Comparison of ENCODE assay signal across 18 cellular contexts in genomic region chr2:128423788-128424165, GRCh38.
DNase-seq lines count a peak whose midpoint lies in the region; ATAC-seq and TF ChIP-seq lines count a peak whose summit lies in the region.
"Had no signal": no experiment of that assay in that cellular context is flagged by ENCODE, and none has a peak within 500 bp of the region (broad histone marks: within the 10 kb centered on the region; RNA-seq: fewer than 3 reads in every experiment).

No MANE protein-coding gene starts in this region.

- TF ChIP-seq RAD21 in IMR-90 (IDR thresholded peaks at IDR 0.05; ENCODE audit: low read length): no peak

- ATAC-seq in IMR-90 (ENCODE audit: low read depth): no peak
- ATAC-seq in GM18520 (IDR thresholded peaks at IDR 0.05; ENCODE audit: unreplicated experiment): no peak

- no peak overlapping the region for H3K4me3 ChIP-seq in IMR-90 (ENCODE audit: insufficient read depth, low read depth, low read length)
- no peak overlapping the region for H3K4me3 ChIP-seq in endodermal cell (ENCODE audit: low read length)
- H3K4me3 ChIP-seq in spleen: no peak overlapping the region

- no peak overlapping the region for H4K5ac ChIP-seq in IMR-90 (ENCODE audit: low read depth, low read length)

- dilution Hi-C loops in IMR-90 (cut with HindIII; ENCODE audit: low sequenced_read_pairs, unreplicated experiment): no loop called here

- H3K23ac ChIP-seq in IMR-90 (ENCODE audit: low read depth, low read length): no peak overlapping the region

- TF ChIP-seq CTCF in IMR-90 (conservative IDR thresholded peaks at IDR 0.05; ENCODE audit: low read depth, low read length): no peak
- TF ChIP-seq CTCF in endodermal cell (conservative IDR thresholded peaks at IDR 0.05): no peak
- TF ChIP-seq CTCF in spleen (IDR thresholded peaks at IDR 0.05 in 8 of 11, conservative IDR thresholded peaks at IDR 0.05 in 3 of 11): no peak

- H2BK5ac ChIP-seq in IMR-90 (ENCODE audit: low read depth, low read length, poor library complexity, severe bottlenecking): no peak overlapping the region

- no peak overlapping the region for H3K4me3 Mint-ChIP-seq in endodermal cell

- peak overlapping the region; percentile 35 for H3K4ac ChIP-seq in IMR-90 (ENCODE audit: low read depth, low read length)

- peaks cover 10% of the 10 kb centered on the region for H3K4me1 ChIP-seq in IMR-90 (ENCODE audit: control insufficient read depth, insufficient read depth, low read length)
- H3K4me1 ChIP-seq in endodermal cell (ENCODE audit: control insufficient read depth, insufficient read depth, low read length): peaks cover 12% of the 10 kb centered on the region
- no peaks in the 10 kb centered on the region for H3K4me1 ChIP-seq in spleen

- H3K56ac ChIP-seq in IMR-90 (ENCODE audit: extremely low read depth, insufficient read depth, low read length): no peak overlapping the region

- peak overlapping the region; percentile 18; the same call in 1 of the 2 replicates for H2AK5ac ChIP-seq in IMR-90 (ENCODE audit: low read depth, low read length)

- no TSS peak for BruUV-seq in IMR-90 (replicated peaks; lab: Mats Ljungman, UMichigan)

- DNase-seq in activated CD8-positive, alpha-beta memory T cell treated with anti-CD3 and anti-CD28 coated beads for 24 hours: peak; percentile 21
- no peak for DNase-seq in activated CD8-positive, alpha-beta memory T cell treated with anti-CD3 and anti-CD28 coated beads, Interleukin-2, amount 50 U/mL, for 48 hours
- DNase-seq in IMR-90: no peak
- peak; percentile 27 for DNase-seq in endodermal cell
- peak; percentile 12 for DNase-seq in spleen
- DNase-seq in mesenteric fat pad (ENCODE audit: low spot score): no peak
- no peak for DNase-seq in foreskin melanocyte
- DNase-seq: COR-L47, DMS153, H7, MM.1S, NCI-H1105, NCI-H187, NCI-H446, NCI-H748 treated with DMSO at 0.1 percent for 48 hours, PC-3 had no signal

- H3K9me1 ChIP-seq in IMR-90 (ENCODE audit: insufficient read depth, low read length): peaks cover 8% of the 10 kb centered on the region; the same call in 1 of the 2 replicates

- peak overlapping the region; percentile 37; the same call in 1 of the 2 replicates for H2BK20ac ChIP-seq in IMR-90 (ENCODE audit: low read depth, low read length)

- TF ChIP-seq POLR2A in IMR-90 (IDR thresholded peaks at IDR 0.05; ENCODE audit: low read depth, low read length) (no peak), spleen (IDR thresholded peaks at IDR 0.05) (no peak)

- peaks cover 31% of the 10 kb centered on the region for H3K9me3 Mint-ChIP-seq in endodermal cell

- H2BK15ac ChIP-seq in IMR-90 (ENCODE audit: low read depth, low read length): peak overlapping the region; percentile 59; the same call in 2 of the 3 replicates

- H3K27me3 Mint-ChIP-seq in endodermal cell (ENCODE audit: insufficient read depth): peaks cover 17% of the 10 kb centered on the region

- peak overlapping the region; percentile 61 for H2BK120ac ChIP-seq in IMR-90 (ENCODE audit: low read depth, low read length)

- H4K91ac ChIP-seq in IMR-90 (ENCODE audit: insufficient read depth, low read depth, low read length): no peak overlapping the region

- no peaks in the 10 kb centered on the region; the same call in 1 of the 2 replicates for H3K9me3 ChIP-seq in IMR-90 (ENCODE audit: control insufficient read depth, insufficient read depth, low read length)
- peaks cover 29% of the 10 kb centered on the region for H3K9me3 ChIP-seq in endodermal cell (ENCODE audit: control insufficient read depth, low read length)
- H3K9me3 ChIP-seq in spleen: peaks cover 0 to 18% (median 12%) of the 10 kb centered on the region in 8 donors

- in situ Hi-C loops in IMR-90 (cut with MboI; ENCODE audit: low sequenced_read_pairs): no loop called here

- H3K4me2 ChIP-seq in IMR-90 (ENCODE audit: low read depth, low read length): no peak overlapping the region

- intact Hi-C loops in IMR-90 (cut with micrococcal nuclease): no loop called here
- intact Hi-C loops in spleen (cut with DNase I; ENCODE audit: low total_unique reads): no loop called here

- H3K79me1 ChIP-seq in IMR-90 (ENCODE audit: low read depth in 1 of 2, low read length in 2 of 2): no peaks in the 10 kb centered on the region

- no peak overlapping the region for H4K8ac ChIP-seq in IMR-90 (ENCODE audit: low read depth in 2 of 2, low read length in 2 of 2)

- CTCF ChIA-PET in IMR-90 (lab: Yijun Ruan, JAX): interaction anchor here (0.6 kb wide), 1 partner anchor 225 kb away, joined by 4 read pairs; no protein-coding TSS in a partner anchor

- peaks cover 5% of the 10 kb centered on the region for H3K36me3 Mint-ChIP-seq in endodermal cell (ENCODE audit: low read depth)

- H3K14ac ChIP-seq in IMR-90 (replicated peaks; ENCODE audit: low read depth, low read length): 0 out of 2 replicates have a peak overlapping the region, but pooled peaks have one; percentile 23

- peak overlapping the region; percentile 5 for H2AK9ac ChIP-seq in IMR-90 (replicated peaks; ENCODE audit: low read depth, low read length, poor library complexity)

- H3K9ac ChIP-seq in IMR-90 (ENCODE audit: low read depth, low read length) (no peak overlapping the region), endodermal cell (ENCODE audit: extremely low read depth, low read length, poor library complexity, severe bottlenecking) (no peak overlapping the region)

- H3K27me3 ChIP-seq in IMR-90 (ENCODE audit: control insufficient read depth, insufficient read depth, low read length) (no peaks in the 10 kb centered on the region; the same call in 1 of the 2 replicates), endodermal cell (ENCODE audit: control insufficient read depth, insufficient read depth, low read length, poor library complexity, severe bottlenecking) (no peaks in the 10 kb centered on the region), spleen (replicated peaks in 1 of 7) (no peaks in the 10 kb centered on the region)

- H2AFZ ChIP-seq in IMR-90 (replicated peaks; ENCODE audit: low read length, poor library complexity): no peak overlapping the region

- H3K36me3 ChIP-seq in IMR-90 (ENCODE audit: control insufficient read depth, insufficient read depth, low read length) (no peaks in the 10 kb centered on the region), endodermal cell (ENCODE audit: control insufficient read depth, insufficient read depth, low read length) (no peaks in the 10 kb centered on the region), spleen (no peaks in the 10 kb centered on the region)

- no peak overlapping the region for H3K18ac ChIP-seq in IMR-90 (ENCODE audit: low read depth, low read length)

- no peak overlapping the region for H3K27ac ChIP-seq in IMR-90 (ENCODE audit: insufficient read depth, low read length)
- no peak overlapping the region for H3K27ac ChIP-seq in endodermal cell (ENCODE audit: low read depth, low read length)
- H3K27ac ChIP-seq in spleen: no peak overlapping the region
- H3K27ac ChIP-seq: C4-2B had no signal

- H3K4me1 Mint-ChIP-seq in endodermal cell: peaks cover 34% of the 10 kb centered on the region

- no peak overlapping the region for H3K27ac Mint-ChIP-seq in endodermal cell

- H4K20me1 ChIP-seq in IMR-90 (ENCODE audit: insufficient read depth, low read length): no peaks in the 10 kb centered on the region

- POLR2A ChIA-PET in IMR-90 (lab: Charles Lee; ENCODE audit: unreplicated experiment): no interaction called here

TF ChIP-seq in IMR-90, 13 proteins besides CTCF, POLR2A, EP300 and RAD21:
- no peak for TF ChIP-seq ELK1 (IDR thresholded peaks at IDR 0.05; ENCODE audit: borderline replicate concordance, low read depth, low read length)
- TF ChIP-seq MXI1 (IDR thresholded peaks at IDR 0.05; ENCODE audit: borderline replicate concordance, low read depth, low read length): no peak
- no peak for TF ChIP-seq MAFK (IDR thresholded peaks at IDR 0.05; ENCODE audit: low read depth, low read length)
- no peak for TF ChIP-seq SMC3 (IDR thresholded peaks at IDR 0.05; ENCODE audit: low read depth, low read length)
- TF ChIP-seq CHD1 (IDR thresholded peaks at IDR 0.05; ENCODE audit: low read depth, low read length): no peak
- TF ChIP-seq CEBPB (IDR thresholded peaks at IDR 0.05; ENCODE audit: low read depth, low read length): no peak
- TF ChIP-seq RFX5 (IDR thresholded peaks at IDR 0.05; ENCODE audit: low read depth, low read length): no peak
- TF ChIP-seq USF2 (IDR thresholded peaks at IDR 0.05; ENCODE audit: low read depth, low read length): no peak
- no peak for TF ChIP-seq BHLHE40 (IDR thresholded peaks at IDR 0.05; ENCODE audit: low read depth, low read length)
- TF ChIP-seq MAZ (IDR thresholded peaks at IDR 0.05; ENCODE audit: borderline replicate concordance, low read depth, low read length): no peak
- TF ChIP-seq RCOR1 (IDR thresholded peaks at IDR 0.05; ENCODE audit: insufficient replicate concordance, low read length): no peak
- TF ChIP-seq NFE2L2 (IDR thresholded peaks at IDR 0.05; ENCODE audit: low read depth, low read length): no peak
- TF ChIP-seq FOS (IDR thresholded peaks at IDR 0.05; ENCODE audit: low read depth, low read length): no peak

Comparison
In these comparisons a context has a peak if more than half of its experiments do, and no peak if none do; other contexts are left out.
1. DNase-seq: peak in activated CD8-positive, alpha-beta memory T cell treated with anti-CD3 and anti-CD28 coated beads for 24 hours (single experiment), endodermal cell (single experiment) and spleen (single experiment); none in activated CD8-positive, alpha-beta memory T cell treated with anti-CD3 and anti-CD28 coated beads, Interleukin-2, amount 50 U/mL, for 48 hours (single experiment), IMR-90 (single experiment), mesenteric fat pad (single experiment) and foreskin melanocyte (single experiment).